In genomic region chr3:102036472-102036871, GRCh38 we compare ENCODE assay signal across 22 cellular contexts.
"Had no signal": no experiment of that assay in that cellular context is flagged by ENCODE, and none has a peak within 500 bp of the region (broad histone marks: within the 10 kb centered on the region; RNA-seq: fewer than 3 reads in every experiment).

No MANE protein-coding gene starts in this region.

- DNase-seq: effector CD4-positive, alpha-beta T cell; endodermal cell; foreskin melanocyte; head of caudate nucleus; hypothalamus; kidney glomerular epithelial cell; mammary epithelial cell; mucosa of descending colon; naive thymus-derived CD8-positive, alpha-beta T cell; posterior cingulate gyrus; spleen; stimulated activated CD4-positive, alpha-beta T cell treated with anti-CD3 and anti-CD28 coated beads, Interleukin-15, amount 100 ng/mL, for 24 hours; stimulated activated CD4-positive, alpha-beta T cell treated with anti-CD3 and anti-CD28 coated beads, Interleukin-1b, Interleukin-23, amount 100 ng/mL, for 48 hours; stimulated activated CD4-positive, alpha-beta T cell treated with anti-CD3 and anti-CD28 coated beads, Interleukin-4, amount 100 ng/mL, for 24 hours; stimulated activated naive CD4-positive, alpha-beta T cell; stomach; substantia nigra had no signal

- H3K4me1 Mint-ChIP-seq: endodermal cell had no signal

- H3K27me3 ChIP-seq: neutrophil, spleen, stomach had no signal

- H3K36me3 ChIP-seq: neutrophil, spleen, stomach had no signal

- H3K4me1 ChIP-seq: stomach had no signal

- H3K27ac Mint-ChIP-seq: endodermal cell had no signal

- H3K27ac ChIP-seq: neutrophil, stomach had no signal

- H3K27me3 Mint-ChIP-seq: naive thymus-derived CD8-positive, alpha-beta T cell had no signal

- FAIRE-seq: islet of Langerhans had no signal

- H3K4me3 ChIP-seq: coronary artery, mucosa of descending colon, spleen, stomach had no signal

- H3K4me3 Mint-ChIP-seq: endodermal cell; naive thymus-derived CD8-positive, alpha-beta T cell had no signal

- ATAC-seq: left lobe of liver; naive thymus-derived CD8-positive, alpha-beta T cell; sciatic nerve had no signal

- H3K9me3 ChIP-seq: mucosa of descending colon, neutrophil had no signal
